22 cellular contexts compared by ENCODE assay signal in genomic region chr2:132681766-132682165, GRCh38. TPM values are rescaled to one million over a fixed set of nuclear protein-coding genes. Genes with fewer than 3 reads are reported as not detected.
DNase-seq lines count a peak whose midpoint lies in the region; ATAC-seq, FAIRE-seq and TF ChIP-seq lines count a peak whose summit lies in the region.
"Had no signal": no experiment of that assay in that cellular context is flagged by ENCODE, and none has a peak within 500 bp of the region (broad histone marks: within the 10 kb centered on the region; RNA-seq: fewer than 3 reads in every experiment).

No MANE protein-coding gene starts in this region.

- no TSS peak for BruUV-seq in IMR-90 (replicated peaks; lab: Mats Ljungman, UMichigan)
- no TSS peak for BruUV-seq in endothelial cell of umbilical vein (replicated peaks; lab: Mats Ljungman, UMichigan)

- no CpG with 5 or more reads among the region's 1 CpG for WGBS in IMR-90 (ENCODE audit: extremely low coverage in 2 of 2, insufficient read length in 1 of 2), 2 experiments

- H2BK120ac ChIP-seq in IMR-90 (ENCODE audit: low read depth, low read length), result no peak overlapping the region

- intact Hi-C loops in IMR-90 (cut with micrococcal nuclease) (no loop called here), endothelial cell of umbilical vein (cut with micrococcal nuclease) (no loop called here)

- H3K18ac ChIP-seq in IMR-90 (ENCODE audit: low read depth, low read length), result no peak overlapping the region

- POLR2A ChIA-PET in IMR-90 (lab: Charles Lee; ENCODE audit: unreplicated experiment), result no interaction called here
- POLR2A ChIA-PET in endothelial cell of umbilical vein (lab: Charles Lee), result no interaction called here

- no peaks in the 10 kb centered on the region for H3K27me3 ChIP-seq in IMR-90 (ENCODE audit: control insufficient read depth, insufficient read depth, low read length)
- peaks cover 0 to 1% of the 10 kb centered on the region in 2 experiments for H3K27me3 ChIP-seq in endothelial cell of umbilical vein (ENCODE audit: control insufficient read depth in 2 of 2, insufficient read depth in 2 of 2, low read length in 2 of 2)
- H3K27me3 ChIP-seq: BE2C had no signal

- H3K79me1 ChIP-seq in IMR-90 (ENCODE audit: low read depth in 1 of 2, low read length in 2 of 2), result peaks cover 0 to 8% of the 10 kb centered on the region in 2 experiments; a peak in 1 of 4 replicates

- no peak overlapping the region for H3K27ac Mint-ChIP-seq in activated T-cell treated with anti-CD3 and anti-CD28 coated beads, Interleukin-2, amount 50 U/mL, for 24 hours
- H3K27ac Mint-ChIP-seq: CD4-positive, CD25-positive, alpha-beta regulatory T cell; CD8-positive, alpha-beta memory T cell; HFFc6 had no signal

- H2AK5ac ChIP-seq in IMR-90 (ENCODE audit: low read depth, low read length), result no peak overlapping the region

- H3K9me1 ChIP-seq in IMR-90 (ENCODE audit: insufficient read depth, low read length) (no peaks in the 10 kb centered on the region; the same call in 1 of the 2 replicates), endothelial cell of umbilical vein (replicated peaks; ENCODE audit: control insufficient read depth, extremely low read depth, insufficient read depth, low read length) (no peaks in the 10 kb centered on the region)

- dilution Hi-C loops in IMR-90 (cut with HindIII; ENCODE audit: low sequenced_read_pairs, unreplicated experiment), result no loop called here
- dilution Hi-C loops in endothelial cell of umbilical vein (cut with MboI; ENCODE audit: extremely low pct_ligation_motif_present, low sequenced_read_pairs), result no loop called here

- peak; percentile 70 for FAIRE-seq in endothelial cell of umbilical vein (lab: Jason Lieb, UNC)
- FAIRE-seq: GM12892, GM18507 had no signal

- TF ChIP-seq CTCF in IMR-90 (conservative IDR thresholded peaks at IDR 0.05; ENCODE audit: low read depth, low read length), result no peak
- no peak for TF ChIP-seq CTCF in endothelial cell of umbilical vein (IDR thresholded peaks at IDR 0.05; ENCODE audit: extremely low read depth in 1 of 2, insufficient read depth in 1 of 2, low read depth in 1 of 2, low read length in 2 of 2)

- no peak overlapping the region for H2BK5ac ChIP-seq in IMR-90 (ENCODE audit: low read depth, low read length, poor library complexity, severe bottlenecking)

- no peaks in the 10 kb centered on the region for H3K9me3 Mint-ChIP-seq in activated T-cell treated with anti-CD3 and anti-CD28 coated beads, Interleukin-2, amount 50 U/mL, for 24 hours
- H3K9me3 Mint-ChIP-seq: HFFc6 had no signal

- H3K36me3 ChIP-seq in IMR-90 (ENCODE audit: control insufficient read depth, insufficient read depth, low read length), result no peaks in the 10 kb centered on the region
- H3K36me3 ChIP-seq in endothelial cell of umbilical vein (ENCODE audit: control insufficient read depth in 2 of 2, extremely low read depth in 1 of 2, insufficient read depth in 2 of 2, low read length in 2 of 2), result no peaks in the 10 kb centered on the region
- H3K36me3 ChIP-seq: BE2C had no signal

- H3K79me2 ChIP-seq in endothelial cell of umbilical vein (ENCODE audit: control insufficient read depth, insufficient read depth, low read length), result no peaks in the 10 kb centered on the region

- no peak overlapping the region for H3K56ac ChIP-seq in IMR-90 (ENCODE audit: extremely low read depth, insufficient read depth, low read length)

- no peaks in the 10 kb centered on the region for H3K9me3 ChIP-seq in IMR-90 (ENCODE audit: control insufficient read depth, insufficient read depth, low read length)
- H3K9me3 ChIP-seq in endothelial cell of umbilical vein (replicated peaks; ENCODE audit: control insufficient read depth, insufficient read depth, low read length), result no peaks in the 10 kb centered on the region
- H3K9me3 ChIP-seq: BE2C had no signal

- no peak overlapping the region for H3K4me3 ChIP-seq in IMR-90 (ENCODE audit: insufficient read depth, low read depth, low read length)
- no peak overlapping the region for H3K4me3 ChIP-seq in endothelial cell of umbilical vein (replicated peaks in 1 of 3; ENCODE audit: insufficient read depth in 1 of 3, low read depth in 1 of 3, low read length in 3 of 3)

- H2AFZ ChIP-seq in IMR-90 (replicated peaks; ENCODE audit: low read length, poor library complexity) (no peak overlapping the region), endothelial cell of umbilical vein (ENCODE audit: low read depth, low read length) (no peak overlapping the region)

- H3K14ac ChIP-seq in IMR-90 (replicated peaks; ENCODE audit: low read depth, low read length), result no peak overlapping the region

- H3K4me1 ChIP-seq in IMR-90 (ENCODE audit: control insufficient read depth, insufficient read depth, low read length), result peaks cover 5% of the 10 kb centered on the region; the same call in 1 of the 2 replicates
- peaks cover 7% of the 10 kb centered on the region for H3K4me1 ChIP-seq in endothelial cell of umbilical vein (ENCODE audit: control insufficient read depth, extremely low read depth, insufficient read depth, low read length)
- H3K4me1 ChIP-seq: BE2C had no signal

- H3K27me3 Mint-ChIP-seq in activated T-cell treated with anti-CD3 and anti-CD28 coated beads, Interleukin-2, amount 50 U/mL, for 24 hours, result no peaks in the 10 kb centered on the region
- H3K27me3 Mint-ChIP-seq: CD4-positive, CD25-positive, alpha-beta regulatory T cell; CD8-positive, alpha-beta memory T cell had no signal

- H2BK20ac ChIP-seq in IMR-90 (ENCODE audit: low read depth, low read length), result 0 out of 2 replicates have a peak overlapping the region, but pooled peaks have one; percentile 58

- peak overlapping the region; percentile 78; the same call in 1 of the 2 replicates for H3K4ac ChIP-seq in IMR-90 (ENCODE audit: low read depth, low read length)

- ATAC-seq in IMR-90 (ENCODE audit: low read depth) (no peak), HG03139 (IDR thresholded peaks at IDR 0.05; ENCODE audit: unreplicated experiment) (no peak), GM21529 (IDR thresholded peaks at IDR 0.05; ENCODE audit: unreplicated experiment) (no peak)
- ATAC-seq: HCT116 had no signal

- in situ Hi-C loops in IMR-90 (cut with MboI; ENCODE audit: low sequenced_read_pairs), result no loop called here

- CTCF ChIA-PET in IMR-90 (lab: Yijun Ruan, JAX), result no interaction called here
- CTCF ChIA-PET in endothelial cell of umbilical vein (lab: Charles Lee), result interaction anchor here (1.1 to 1.3 kb wide), 2 partner anchors 24 to 490 kb away, joined by 3 to 4 read pairs; no protein-coding TSS in a partner anchor

- no peak overlapping the region for H4K8ac ChIP-seq in IMR-90 (ENCODE audit: low read depth in 2 of 2, low read length in 2 of 2)

- no peak overlapping the region for H4K5ac ChIP-seq in IMR-90 (ENCODE audit: low read depth, low read length)

- H3K9ac ChIP-seq in IMR-90 (ENCODE audit: low read depth, low read length) (no peak overlapping the region), endothelial cell of umbilical vein (replicated peaks; ENCODE audit: extremely low read depth, insufficient read depth, low read length) (no peak overlapping the region)

- H3K27ac ChIP-seq in IMR-90 (ENCODE audit: insufficient read depth, low read length) (no peak overlapping the region), endothelial cell of umbilical vein (ENCODE audit: insufficient read depth, low read depth, low read length) (no peak overlapping the region)

- H4K20me1 ChIP-seq in IMR-90 (ENCODE audit: insufficient read depth, low read length) (no peaks in the 10 kb centered on the region), endothelial cell of umbilical vein (replicated peaks; ENCODE audit: control insufficient read depth, extremely low read depth, insufficient read depth, low read length) (no peaks in the 10 kb centered on the region)

- no peak for TF ChIP-seq RAD21 in IMR-90 (IDR thresholded peaks at IDR 0.05; ENCODE audit: low read length)

- DNase-seq in IMR-90 (peak; percentile 54), endothelial cell of umbilical vein (ENCODE audit: low read depth, low spot score) (peak; percentile 37), kidney tubule cell (ENCODE audit: low spot score) (peak; percentile 8)
- DNase-seq in activated T-cell treated with anti-CD3 and anti-CD28 coated beads, Interleukin-2, amount 50 U/mL, for 24 hours, result no peak
- DNase-seq: BE2C; C1 segment of cervical spinal cord; CD4-positive, CD25-positive, alpha-beta regulatory T cell; CD8-positive, alpha-beta memory T cell; COR-L47; DMS 273 treated with DMSO at 0.1 percent for 48 hours; DMS53; DND-41; GDM1; GOT3; H7; HFFc6 had no signal

- H2BK15ac ChIP-seq in IMR-90 (ENCODE audit: low read depth, low read length), result no peak overlapping the region

- H4K91ac ChIP-seq in IMR-90 (ENCODE audit: insufficient read depth, low read depth, low read length), result no peak overlapping the region

- no peaks in the 10 kb centered on the region for H3K4me1 Mint-ChIP-seq in activated T-cell treated with anti-CD3 and anti-CD28 coated beads, Interleukin-2, amount 50 U/mL, for 24 hours (ENCODE audit: low read depth)
- H3K4me1 Mint-ChIP-seq: CD4-positive, CD25-positive, alpha-beta regulatory T cell; CD8-positive, alpha-beta memory T cell had no signal

- H3K4me3 Mint-ChIP-seq in activated T-cell treated with anti-CD3 and anti-CD28 coated beads, Interleukin-2, amount 50 U/mL, for 24 hours, result no peak overlapping the region
- H3K4me3 Mint-ChIP-seq: CD4-positive, CD25-positive, alpha-beta regulatory T cell; CD8-positive, alpha-beta memory T cell; HFFc6 had no signal

- H3K4me2 ChIP-seq in IMR-90 (ENCODE audit: low read depth, low read length) (no peak overlapping the region), endothelial cell of umbilical vein (ENCODE audit: insufficient read depth, low read length) (no peak overlapping the region)

- H2AK9ac ChIP-seq in IMR-90 (replicated peaks; ENCODE audit: low read depth, low read length, poor library complexity), result no peak overlapping the region

- TF ChIP-seq POLR2A in IMR-90 (IDR thresholded peaks at IDR 0.05; ENCODE audit: low read depth, low read length), result no peak
- no peak for TF ChIP-seq POLR2A in endothelial cell of umbilical vein (IDR thresholded peaks at IDR 0.05; ENCODE audit: low read depth, low read length)

- H3K36me3 Mint-ChIP-seq in activated T-cell treated with anti-CD3 and anti-CD28 coated beads, Interleukin-2, amount 50 U/mL, for 24 hours (ENCODE audit: low read depth), result no peaks in the 10 kb centered on the region
- H3K36me3 Mint-ChIP-seq: CD4-positive, CD25-positive, alpha-beta regulatory T cell; CD8-positive, alpha-beta memory T cell had no signal

- H3K23ac ChIP-seq in IMR-90 (ENCODE audit: low read depth, low read length), result no peak overlapping the region

RNA-seq across cellular contexts. Expression of gene LYPD1, which starts 11.8 kb away (rescaled TPM):
- total RNA-seq in IMR-90 (2012; rRNA removed) (79.7 and 87.6 TPM in 2 replicates), endothelial cell of umbilical vein (59.0 and 76.6 TPM in 2 replicates)
- polyA plus RNA-seq in IMR-90 (2012; rRNA removed) (66.1 and 66.2 TPM in 2 replicates), endothelial cell of umbilical vein (105 and 121 TPM in 2 replicates)
- 63.3 and 78.3 TPM in 2 replicates for polyA plus RNA-seq in IMR-90 (2012; cell fraction: cytosol; rRNA removed)
- polyA plus RNA-seq in IMR-90 (2012; cell fraction: nucleus; rRNA removed; ENCODE audit: low replicate concordance), result 22.6 and 25.5 TPM in 2 replicates
- polyA plus RNA-seq in endothelial cell of umbilical vein (2011; cell fraction: cytosol; rRNA removed), result 122 and 125 TPM in 2 replicates
- 52.4 and 59.6 TPM in 2 replicates for polyA plus RNA-seq in endothelial cell of umbilical vein (2011; cell fraction: nucleus; rRNA removed)
- polyA plus RNA-seq in endothelial cell of umbilical vein (2012), result 17.8 and 39.9 TPM in 2 replicates
- polyA minus RNA-seq in endothelial cell of umbilical vein, result 94.0 and 100 TPM in 2 replicates
- not detected for polyA minus RNA-seq in endothelial cell of umbilical vein (2011; cell fraction: cytosol; rRNA and poly(A)+ RNA removed)
- 18.0 and 20.8 TPM in 2 replicates for polyA minus RNA-seq in endothelial cell of umbilical vein (2011; cell fraction: nucleus; rRNA and poly(A)+ RNA removed)
- total RNA-seq: CD4-positive, CD25-positive, alpha-beta regulatory T cell; CD8-positive, alpha-beta memory T cell; HT-29 had no signal
- polyA plus RNA-seq: CD4-positive, CD25-positive, alpha-beta regulatory T cell; CD8-positive, alpha-beta memory T cell had no signal
